In the genomic region with DNA sequence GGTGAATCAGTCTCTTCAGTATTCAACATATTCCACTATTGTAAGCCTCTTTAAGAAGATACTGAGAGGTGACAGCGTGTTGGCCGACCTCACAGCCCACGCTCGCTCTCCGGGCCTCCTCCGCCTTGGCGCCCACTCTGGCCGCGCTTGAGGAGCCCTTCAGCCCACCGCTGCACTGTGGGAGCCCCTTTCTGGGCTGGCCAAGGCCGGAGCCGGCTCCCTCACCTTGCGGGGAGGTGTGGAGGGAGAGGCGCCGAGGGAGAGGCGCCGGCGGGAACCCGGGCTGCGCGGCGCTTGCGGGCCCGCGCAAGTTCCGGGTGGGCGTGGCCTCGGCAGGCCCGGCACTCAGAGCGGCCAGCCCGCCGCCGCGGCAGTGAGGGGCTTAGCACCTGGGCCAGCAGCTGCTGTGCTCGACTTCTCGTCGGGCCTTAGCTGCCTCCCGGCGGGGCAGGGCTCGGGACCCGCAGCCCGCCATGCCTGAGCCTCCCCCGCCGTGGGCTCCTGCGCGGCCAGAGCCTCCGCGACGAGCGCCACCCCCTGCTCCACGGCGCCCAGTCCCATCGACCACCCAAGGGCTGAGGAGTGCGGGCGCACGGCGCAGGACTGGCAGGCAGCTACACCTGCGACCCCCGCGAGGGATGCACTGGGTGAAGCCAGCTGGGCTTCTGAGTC, we compare ENCODE assay signal across 1 cellular context.
TF ChIP-seq lines count a peak whose summit lies in the region.
"Not testable (repeated sequence)": the region's sequence is repeated elsewhere in the genome, so short reads cannot be mapped to it uniquely, and the experiment has no call there.

No MANE protein-coding gene starts in this region.

TF ChIP-seq in K562, 482 proteins besides CTCF, POLR2A, EP300 and RAD21 (continued from another document and continues in another):
- TF ChIP-seq, protein P1, sequence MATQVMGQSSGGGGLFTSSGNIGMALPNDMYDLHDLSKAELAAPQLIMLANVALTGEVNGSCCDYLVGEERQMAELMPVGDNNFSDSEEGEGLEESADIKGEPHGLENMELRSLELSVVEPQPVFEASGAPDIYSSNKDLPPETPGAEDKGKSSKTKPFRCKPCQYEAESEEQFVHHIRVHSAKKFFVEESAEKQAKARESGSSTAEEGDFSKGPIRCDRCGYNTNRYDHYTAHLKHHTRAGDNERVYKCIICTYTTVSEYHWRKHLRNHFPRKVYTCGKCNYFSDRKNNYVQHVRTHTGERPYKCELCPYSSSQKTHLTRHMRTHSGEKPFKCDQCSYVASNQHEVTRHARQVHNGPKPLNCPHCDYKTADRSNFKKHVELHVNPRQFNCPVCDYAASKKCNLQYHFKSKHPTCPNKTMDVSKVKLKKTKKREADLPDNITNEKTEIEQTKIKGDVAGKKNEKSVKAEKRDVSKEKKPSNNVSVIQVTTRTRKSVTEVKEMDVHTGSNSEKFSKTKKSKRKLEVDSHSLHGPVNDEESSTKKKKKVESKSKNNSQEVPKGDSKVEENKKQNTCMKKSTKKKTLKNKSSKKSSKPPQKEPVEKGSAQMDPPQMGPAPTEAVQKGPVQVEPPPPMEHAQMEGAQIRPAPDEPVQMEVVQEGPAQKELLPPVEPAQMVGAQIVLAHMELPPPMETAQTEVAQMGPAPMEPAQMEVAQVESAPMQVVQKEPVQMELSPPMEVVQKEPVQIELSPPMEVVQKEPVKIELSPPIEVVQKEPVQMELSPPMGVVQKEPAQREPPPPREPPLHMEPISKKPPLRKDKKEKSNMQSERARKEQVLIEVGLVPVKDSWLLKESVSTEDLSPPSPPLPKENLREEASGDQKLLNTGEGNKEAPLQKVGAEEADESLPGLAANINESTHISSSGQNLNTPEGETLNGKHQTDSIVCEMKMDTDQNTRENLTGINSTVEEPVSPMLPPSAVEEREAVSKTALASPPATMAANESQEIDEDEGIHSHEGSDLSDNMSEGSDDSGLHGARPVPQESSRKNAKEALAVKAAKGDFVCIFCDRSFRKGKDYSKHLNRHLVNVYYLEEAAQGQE (CRISPR knock-in tag; IDR thresholded peaks at IDR 0.05; ENCODE audit: low read depth): peak; percentile 79
- TF ChIP-seq TAF7 (tag; IDR thresholded peaks at IDR 0.05): 0 out of 2 replicates have a peak, but pooled peaks have one; percentile 37
- peak; percentile 95 for TF ChIP-seq ZFX (CRISPR knock-in tag; IDR thresholded peaks at IDR 0.05)
- peak; percentile 86 for TF ChIP-seq EGR1 (conservative IDR thresholded peaks at IDR 0.05)
- TF ChIP-seq, protein P2, sequence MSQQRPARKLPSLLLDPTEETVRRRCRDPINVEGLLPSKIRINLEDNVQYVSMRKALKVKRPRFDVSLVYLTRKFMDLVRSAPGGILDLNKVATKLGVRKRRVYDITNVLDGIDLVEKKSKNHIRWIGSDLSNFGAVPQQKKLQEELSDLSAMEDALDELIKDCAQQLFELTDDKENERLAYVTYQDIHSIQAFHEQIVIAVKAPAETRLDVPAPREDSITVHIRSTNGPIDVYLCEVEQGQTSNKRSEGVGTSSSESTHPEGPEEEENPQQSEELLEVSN (IDR thresholded peaks at IDR 0.05; ENCODE audit: borderline replicate concordance in 1 of 2, extremely low read depth in 1 of 2, insufficient read depth in 1 of 2, insufficient read length in 1 of 2, low read depth in 1 of 2, low read length in 1 of 2, poor library complexity in 1 of 2, severe bottlenecking in 1 of 2): peak; percentile 76 to 94
- TF ChIP-seq ZNF444 (CRISPR knock-in tag; IDR thresholded peaks at IDR 0.05): peak; percentile 81
- peak; percentile 29; the same call in 1 of the 2 replicates for TF ChIP-seq HDAC8 (tag; IDR thresholded peaks at IDR 0.05)
- TF ChIP-seq, protein P3, sequence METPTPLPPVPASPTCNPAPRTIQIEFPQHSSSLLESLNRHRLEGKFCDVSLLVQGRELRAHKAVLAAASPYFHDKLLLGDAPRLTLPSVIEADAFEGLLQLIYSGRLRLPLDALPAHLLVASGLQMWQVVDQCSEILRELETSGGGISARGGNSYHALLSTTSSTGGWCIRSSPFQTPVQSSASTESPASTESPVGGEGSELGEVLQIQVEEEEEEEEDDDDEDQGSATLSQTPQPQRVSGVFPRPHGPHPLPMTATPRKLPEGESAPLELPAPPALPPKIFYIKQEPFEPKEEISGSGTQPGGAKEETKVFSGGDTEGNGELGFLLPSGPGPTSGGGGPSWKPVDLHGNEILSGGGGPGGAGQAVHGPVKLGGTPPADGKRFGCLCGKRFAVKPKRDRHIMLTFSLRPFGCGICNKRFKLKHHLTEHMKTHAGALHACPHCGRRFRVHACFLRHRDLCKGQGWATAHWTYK (CRISPR knock-in tag; IDR thresholded peaks at IDR 0.05): peak; percentile 59; the same call in 1 of the 2 replicates
- peak; percentile 79 for TF ChIP-seq CREM (IDR thresholded peaks at IDR 0.05; ENCODE audit: low read depth)
- peak; percentile 96 for TF ChIP-seq E2F3 (CRISPR knock-in tag; IDR thresholded peaks at IDR 0.05)
- peak; percentile 86; the same call in 1 of the 2 replicates for TF ChIP-seq ZBTB7A (IDR thresholded peaks at IDR 0.05; ENCODE audit: borderline replicate concordance, control insufficient read depth, low read depth, low read length)
- TF ChIP-seq HDAC1 (IDR thresholded peaks at IDR 0.05): peak in 1 of 2 experiments; percentile 86; a peak in 2 of 4 replicates
- 0 out of 2 replicates have a peak, but pooled peaks have one; percentile 56 for TF ChIP-seq ZNF24 (IDR thresholded peaks at IDR 0.05)
- peak; percentile 40 to 85; a peak in 3 of 4 replicates for TF ChIP-seq MAZ (CRISPR knock-in tag; conservative IDR thresholded peaks at IDR 0.05 in 1 of 2, IDR thresholded peaks at IDR 0.05 in 1 of 2)
- TF ChIP-seq GABPA (tag; conservative IDR thresholded peaks at IDR 0.05; ENCODE audit: low read depth): peak; percentile 81
- TF ChIP-seq, protein P4, sequence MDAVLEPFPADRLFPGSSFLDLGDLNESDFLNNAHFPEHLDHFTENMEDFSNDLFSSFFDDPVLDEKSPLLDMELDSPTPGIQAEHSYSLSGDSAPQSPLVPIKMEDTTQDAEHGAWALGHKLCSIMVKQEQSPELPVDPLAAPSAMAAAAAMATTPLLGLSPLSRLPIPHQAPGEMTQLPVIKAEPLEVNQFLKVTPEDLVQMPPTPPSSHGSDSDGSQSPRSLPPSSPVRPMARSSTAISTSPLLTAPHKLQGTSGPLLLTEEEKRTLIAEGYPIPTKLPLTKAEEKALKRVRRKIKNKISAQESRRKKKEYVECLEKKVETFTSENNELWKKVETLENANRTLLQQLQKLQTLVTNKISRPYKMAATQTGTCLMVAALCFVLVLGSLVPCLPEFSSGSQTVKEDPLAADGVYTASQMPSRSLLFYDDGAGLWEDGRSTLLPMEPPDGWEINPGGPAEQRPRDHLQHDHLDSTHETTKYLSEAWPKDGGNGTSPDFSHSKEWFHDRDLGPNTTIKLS (IDR thresholded peaks at IDR 0.05; ENCODE audit: borderline replicate concordance, low read depth): peak; percentile 70
- TF ChIP-seq, protein P5, sequence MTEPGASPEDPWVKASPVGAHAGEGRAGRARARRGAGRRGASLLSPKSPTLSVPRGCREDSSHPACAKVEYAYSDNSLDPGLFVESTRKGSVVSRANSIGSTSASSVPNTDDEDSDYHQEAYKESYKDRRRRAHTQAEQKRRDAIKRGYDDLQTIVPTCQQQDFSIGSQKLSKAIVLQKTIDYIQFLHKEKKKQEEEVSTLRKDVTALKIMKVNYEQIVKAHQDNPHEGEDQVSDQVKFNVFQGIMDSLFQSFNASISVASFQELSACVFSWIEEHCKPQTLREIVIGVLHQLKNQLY (CRISPR knock-in tag; conservative IDR thresholded peaks at IDR 0.05): peak in 1 of 2 experiments; percentile 65; a peak in 1 of 4 replicates
- TF ChIP-seq FOXM1 (IDR thresholded peaks at IDR 0.05; ENCODE audit: low read depth): not testable (repeated sequence)
- TF ChIP-seq FOXM1 (CRISPR knock-in tag; IDR thresholded peaks at IDR 0.05; ENCODE audit: low read depth): peak; percentile 82
- TF ChIP-seq MTA3 (IDR thresholded peaks at IDR 0.05; ENCODE audit: borderline replicate concordance): 0 out of 2 replicates have a peak, but pooled peaks have one; percentile 72
- TF ChIP-seq, protein P6, sequence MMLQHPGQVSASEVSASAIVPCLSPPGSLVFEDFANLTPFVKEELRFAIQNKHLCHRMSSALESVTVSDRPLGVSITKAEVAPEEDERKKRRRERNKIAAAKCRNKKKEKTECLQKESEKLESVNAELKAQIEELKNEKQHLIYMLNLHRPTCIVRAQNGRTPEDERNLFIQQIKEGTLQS (IDR thresholded peaks at IDR 0.05): not testable (repeated sequence)
- TF ChIP-seq, protein P6 (CRISPR knock-in tag; conservative IDR thresholded peaks at IDR 0.05): peak; percentile 12; the same call in 1 of the 2 replicates
- TF ChIP-seq GATAD2B (IDR thresholded peaks at IDR 0.05; ENCODE audit: borderline replicate concordance): peak; percentile 67; the same call in 1 of the 2 replicates
- TF ChIP-seq, protein P7, sequence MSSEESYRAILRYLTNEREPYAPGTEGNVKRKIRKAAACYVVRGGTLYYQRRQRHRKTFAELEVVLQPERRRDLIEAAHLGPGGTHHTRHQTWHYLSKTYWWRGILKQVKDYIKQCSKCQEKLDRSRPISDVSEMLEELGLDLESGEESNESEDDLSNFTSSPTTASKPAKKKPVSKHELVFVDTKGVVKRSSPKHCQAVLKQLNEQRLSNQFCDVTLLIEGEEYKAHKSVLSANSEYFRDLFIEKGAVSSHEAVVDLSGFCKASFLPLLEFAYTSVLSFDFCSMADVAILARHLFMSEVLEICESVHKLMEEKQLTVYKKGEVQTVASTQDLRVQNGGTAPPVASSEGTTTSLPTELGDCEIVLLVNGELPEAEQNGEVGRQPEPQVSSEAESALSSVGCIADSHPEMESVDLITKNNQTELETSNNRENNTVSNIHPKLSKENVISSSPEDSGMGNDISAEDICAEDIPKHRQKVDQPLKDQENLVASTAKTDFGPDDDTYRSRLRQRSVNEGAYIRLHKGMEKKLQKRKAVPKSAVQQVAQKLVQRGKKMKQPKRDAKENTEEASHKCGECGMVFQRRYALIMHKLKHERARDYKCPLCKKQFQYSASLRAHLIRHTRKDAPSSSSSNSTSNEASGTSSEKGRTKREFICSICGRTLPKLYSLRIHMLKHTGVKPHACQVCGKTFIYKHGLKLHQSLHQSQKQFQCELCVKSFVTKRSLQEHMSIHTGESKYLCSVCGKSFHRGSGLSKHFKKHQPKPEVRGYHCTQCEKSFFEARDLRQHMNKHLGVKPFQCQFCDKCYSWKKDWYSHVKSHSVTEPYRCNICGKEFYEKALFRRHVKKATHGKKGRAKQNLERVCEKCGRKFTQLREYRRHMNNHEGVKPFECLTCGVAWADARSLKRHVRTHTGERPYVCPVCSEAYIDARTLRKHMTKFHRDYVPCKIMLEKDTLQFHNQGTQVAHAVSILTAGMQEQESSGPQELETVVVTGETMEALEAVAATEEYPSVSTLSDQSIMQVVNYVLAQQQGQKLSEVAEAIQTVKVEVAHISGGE (CRISPR knock-in tag; IDR thresholded peaks at IDR 0.05): peak in 1 of 3 experiments; percentile 66; a peak in 1 of 6 replicates
- TF ChIP-seq DMBX1 (CRISPR knock-in tag; IDR thresholded peaks at IDR 0.05; ENCODE audit: borderline replicate concordance): 0 out of 2 replicates have a peak, but pooled peaks have one; percentile 47
- peak; percentile 84; the same call in 1 of the 2 replicates for TF ChIP-seq KLF13 (tag; IDR thresholded peaks at IDR 0.05; ENCODE audit: borderline replicate concordance, low read depth)
- TF ChIP-seq, protein P8, sequence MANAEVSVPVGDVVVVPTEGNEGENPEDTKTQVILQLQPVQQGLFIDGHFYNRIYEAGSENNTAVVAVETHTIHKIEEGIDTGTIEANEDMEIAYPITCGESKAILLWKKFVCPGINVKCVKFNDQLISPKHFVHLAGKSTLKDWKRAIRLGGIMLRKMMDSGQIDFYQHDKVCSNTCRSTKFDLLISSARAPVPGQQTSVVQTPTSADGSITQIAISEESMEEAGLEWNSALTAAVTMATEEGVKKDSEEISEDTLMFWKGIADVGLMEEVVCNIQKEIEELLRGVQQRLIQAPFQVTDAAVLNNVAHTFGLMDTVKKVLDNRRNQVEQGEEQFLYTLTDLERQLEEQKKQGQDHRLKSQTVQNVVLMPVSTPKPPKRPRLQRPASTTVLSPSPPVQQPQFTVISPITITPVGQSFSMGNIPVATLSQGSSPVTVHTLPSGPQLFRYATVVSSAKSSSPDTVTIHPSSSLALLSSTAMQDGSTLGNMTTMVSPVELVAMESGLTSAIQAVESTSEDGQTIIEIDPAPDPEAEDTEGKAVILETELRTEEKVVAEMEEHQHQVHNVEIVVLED (CRISPR knock-in tag; IDR thresholded peaks at IDR 0.05): peak; percentile 59
- TF ChIP-seq ELF1 (tag; IDR thresholded peaks at IDR 0.05): peak; percentile 85
- peak; percentile 88 for TF ChIP-seq SUPT5H (IDR thresholded peaks at IDR 0.05)
- TF ChIP-seq, protein P9, sequence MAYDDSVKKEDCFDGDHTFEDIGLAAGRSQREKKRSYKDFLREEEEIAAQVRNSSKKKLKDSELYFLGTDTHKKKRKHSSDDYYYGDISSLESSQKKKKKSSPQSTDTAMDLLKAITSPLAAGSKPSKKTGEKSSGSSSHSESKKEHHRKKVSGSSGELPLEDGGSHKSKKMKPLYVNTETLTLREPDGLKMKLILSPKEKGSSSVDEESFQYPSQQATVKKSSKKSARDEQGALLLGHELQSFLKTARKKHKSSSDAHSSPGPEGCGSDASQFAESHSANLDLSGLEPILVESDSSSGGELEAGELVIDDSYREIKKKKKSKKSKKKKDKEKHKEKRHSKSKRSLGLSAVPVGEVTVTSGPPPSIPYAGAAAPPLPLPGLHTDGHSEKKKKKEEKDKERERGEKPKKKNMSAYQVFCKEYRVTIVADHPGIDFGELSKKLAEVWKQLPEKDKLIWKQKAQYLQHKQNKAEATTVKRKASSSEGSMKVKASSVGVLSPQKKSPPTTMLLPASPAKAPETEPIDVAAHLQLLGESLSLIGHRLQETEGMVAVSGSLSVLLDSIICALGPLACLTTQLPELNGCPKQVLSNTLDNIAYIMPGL (CRISPR knock-in tag; IDR thresholded peaks at IDR 0.05): peak; percentile 75; the same call in 1 of the 2 replicates
- peak; percentile 77 for TF ChIP-seq PML (IDR thresholded peaks at IDR 0.05; ENCODE audit: low read length)
- peak; percentile 81 for TF ChIP-seq POLR2AphosphoS5 (IDR thresholded peaks at IDR 0.05; ENCODE audit: control insufficient read depth, insufficient read depth, low read depth, low read length)
- TF ChIP-seq SAP30 (IDR thresholded peaks at IDR 0.05; ENCODE audit: borderline replicate concordance, insufficient read depth, low read depth, low read length, poor library complexity, severe bottlenecking): peak; percentile 78
- peak; percentile 49 for TF ChIP-seq NFIC (IDR thresholded peaks at IDR 0.05)
